10 cellular contexts compared by ENCODE assay signal in genomic region chr18:3653263-3653858, GRCh38.
DNase-seq lines count a peak whose midpoint lies in the region; ATAC-seq, FAIRE-seq and TF ChIP-seq lines count a peak whose summit lies in the region.
"Had no signal": no experiment of that assay in that cellular context is flagged by ENCODE, and none has a peak within 500 bp of the region (broad histone marks: within the 10 kb centered on the region; RNA-seq: fewer than 3 reads in every experiment).

No MANE protein-coding gene starts in this region.

- H3K4me1 ChIP-seq in SJSA1 (replicated peaks): peaks cover 62% of the 10 kb centered on the region
- H3K4me1 ChIP-seq in endothelial cell of umbilical vein (ENCODE audit: control insufficient read depth, extremely low read depth, insufficient read depth, low read length): peaks cover 46% of the 10 kb centered on the region
- H3K4me1 ChIP-seq in CD8-positive, alpha-beta T cell (ENCODE audit: insufficient read depth, low read length): no peaks in the 10 kb centered on the region

- no peaks in the 10 kb centered on the region for H3K36me3 Mint-ChIP-seq in activated T-cell treated with anti-CD3 and anti-CD28 coated beads, Interleukin-2, amount 50 U/mL, for 72 hours (ENCODE audit: insufficient read depth in 2 of 2)
- H3K36me3 Mint-ChIP-seq in stimulated activated naive B cell treated with anti-CD40 and anti-IgM and Interleukin-4, amounts not matched to agents 10 μg/mL and 1 μg/mL and 100 μg/mL, for 72 hours: no peaks in the 10 kb centered on the region
- H3K36me3 Mint-ChIP-seq in CD8-positive, alpha-beta T cell: no peaks in the 10 kb centered on the region

- dilution Hi-C loops in endothelial cell of umbilical vein (cut with MboI; ENCODE audit: extremely low pct_ligation_motif_present, low sequenced_read_pairs): no loop called here

- no peak for FAIRE-seq in endothelial cell of umbilical vein (lab: Jason Lieb, UNC)

- no peak for TF ChIP-seq POLR2A in endothelial cell of umbilical vein (IDR thresholded peaks at IDR 0.05; ENCODE audit: low read depth, low read length)

- peak overlapping the region; percentile 83 for H3K27ac Mint-ChIP-seq in activated T-cell treated with anti-CD3 and anti-CD28 coated beads, Interleukin-2, amount 50 U/mL, for 72 hours
- H3K27ac Mint-ChIP-seq in stimulated activated naive B cell treated with anti-CD40 and anti-IgM and Interleukin-4, amounts not matched to agents 10 μg/mL and 1 μg/mL and 100 μg/mL, for 72 hours: peak overlapping the region; percentile 51
- H3K27ac Mint-ChIP-seq in CD8-positive, alpha-beta T cell: no peak overlapping the region

- TF ChIP-seq CTCF in endothelial cell of umbilical vein (IDR thresholded peaks at IDR 0.05; ENCODE audit: extremely low read depth in 1 of 2, insufficient read depth in 1 of 2, low read depth in 1 of 2, low read length in 2 of 2): no peak
- TF ChIP-seq CTCF in CD8-positive, alpha-beta T cell (IDR thresholded peaks at IDR 0.05): no peak

- H3K4me1 Mint-ChIP-seq in activated T-cell treated with anti-CD3 and anti-CD28 coated beads, Interleukin-2, amount 50 U/mL, for 72 hours (ENCODE audit: low read depth): peaks cover 48% of the 10 kb centered on the region
- H3K4me1 Mint-ChIP-seq in stimulated activated naive B cell treated with anti-CD40 and anti-IgM and Interleukin-4, amounts not matched to agents 10 μg/mL and 1 μg/mL and 100 μg/mL, for 72 hours: peaks cover 6 to 21% of the 10 kb centered on the region in 2 donors
- H3K4me1 Mint-ChIP-seq in CD8-positive, alpha-beta T cell (ENCODE audit: low read depth): no peaks in the 10 kb centered on the region

- no peaks in the 10 kb centered on the region for H4K20me1 ChIP-seq in endothelial cell of umbilical vein (replicated peaks; ENCODE audit: control insufficient read depth, extremely low read depth, insufficient read depth, low read length)

- POLR2A ChIA-PET in endothelial cell of umbilical vein (lab: Charles Lee): interaction anchor here (1.0 to 1.9 kb wide), 4 partner anchors 29 to 58 kb away, joined by 4 to 12 read pairs (median 6); no protein-coding TSS in a partner anchor
- POLR2A ChIA-PET in CD8-positive, alpha-beta T cell (lab: Charles Lee): interaction anchor here (1.1 kb wide), 1 partner anchor 28 kb away, joined by 5 read pairs; no protein-coding TSS in a partner anchor

- no peaks in the 10 kb centered on the region for H3K9me3 Mint-ChIP-seq in activated T-cell treated with anti-CD3 and anti-CD28 coated beads, Interleukin-2, amount 50 U/mL, for 72 hours
- peaks cover 0 to 9% of the 10 kb centered on the region in 2 donors for H3K9me3 Mint-ChIP-seq in stimulated activated naive B cell treated with anti-CD40 and anti-IgM and Interleukin-4, amounts not matched to agents 10 μg/mL and 1 μg/mL and 100 μg/mL, for 72 hours
- H3K9me3 Mint-ChIP-seq in CD8-positive, alpha-beta T cell: no peaks in the 10 kb centered on the region

- peak overlapping the region in 1 of 2 donors; percentile 38 for H3K4me3 Mint-ChIP-seq in activated T-cell treated with anti-CD3 and anti-CD28 coated beads, Interleukin-2, amount 50 U/mL, for 72 hours
- H3K4me3 Mint-ChIP-seq in stimulated activated naive B cell treated with anti-CD40 and anti-IgM and Interleukin-4, amounts not matched to agents 10 μg/mL and 1 μg/mL and 100 μg/mL, for 72 hours: no peak overlapping the region
- no peak overlapping the region for H3K4me3 Mint-ChIP-seq in CD8-positive, alpha-beta T cell

- H3K9ac ChIP-seq in endothelial cell of umbilical vein (replicated peaks; ENCODE audit: extremely low read depth, insufficient read depth, low read length): peak overlapping the region; percentile 52

- CTCF ChIA-PET in endothelial cell of umbilical vein (lab: Charles Lee): interaction anchor here (0.9 to 3.1 kb wide), 7 partner anchors 9 to 371 kb away, joined by 3 to 34 read pairs (median 6); no protein-coding TSS in a partner anchor
- CTCF ChIA-PET in CD8-positive, alpha-beta T cell (lab: Charles Lee): interaction anchor here (1.3 kb wide), 2 partner anchors 13 to 58 kb away, joined by 3 to 9 read pairs; no protein-coding TSS in a partner anchor

- H3K36me3 ChIP-seq in SJSA1: no peaks in the 10 kb centered on the region
- no peaks in the 10 kb centered on the region for H3K36me3 ChIP-seq in endothelial cell of umbilical vein (ENCODE audit: control insufficient read depth in 2 of 2, extremely low read depth in 1 of 2, insufficient read depth in 2 of 2, low read length in 2 of 2)
- H3K36me3 ChIP-seq in CD8-positive, alpha-beta T cell (ENCODE audit: insufficient read depth, low read length): no peaks in the 10 kb centered on the region

- H2AFZ ChIP-seq in endothelial cell of umbilical vein (ENCODE audit: low read depth, low read length): no peak overlapping the region

- peak overlapping the region; percentile 91 for H3K27ac ChIP-seq in SJSA1
- peak overlapping the region; percentile 83 for H3K27ac ChIP-seq in endothelial cell of umbilical vein (ENCODE audit: insufficient read depth, low read depth, low read length)
- no peak overlapping the region for H3K27ac ChIP-seq in CD8-positive, alpha-beta T cell (ENCODE audit: low read depth, low read length)

- H3K9me1 ChIP-seq in endothelial cell of umbilical vein (replicated peaks; ENCODE audit: control insufficient read depth, extremely low read depth, insufficient read depth, low read length): no peaks in the 10 kb centered on the region

- TSS peak; percentile 96 for BruUV-seq in endothelial cell of umbilical vein (replicated peaks; lab: Mats Ljungman, UMichigan)

- intact Hi-C loops in endothelial cell of umbilical vein (cut with micrococcal nuclease): loop anchor here (1.0 to 2.0 kb wide), 4 partner anchors 29 to 205 kb away; no protein-coding TSS in a partner anchor
- intact Hi-C loops in CD8-positive, alpha-beta T cell (cut with DNase I, micrococcal nuclease): no loop called here

- H3K27me3 Mint-ChIP-seq in activated T-cell treated with anti-CD3 and anti-CD28 coated beads, Interleukin-2, amount 50 U/mL, for 72 hours (ENCODE audit: low read depth): no peaks in the 10 kb centered on the region
- peaks cover 0 to 5% of the 10 kb centered on the region in 2 donors for H3K27me3 Mint-ChIP-seq in stimulated activated naive B cell treated with anti-CD40 and anti-IgM and Interleukin-4, amounts not matched to agents 10 μg/mL and 1 μg/mL and 100 μg/mL, for 72 hours
- H3K27me3 Mint-ChIP-seq in CD8-positive, alpha-beta T cell (ENCODE audit: low read depth): no peaks in the 10 kb centered on the region

- no peak for DNase-seq in activated T-cell treated with anti-CD3 and anti-CD28 coated beads, Interleukin-2, amount 50 U/mL, for 72 hours
- DNase-seq in activated T-cell treated with anti-CD3 and anti-CD28 coated beads for 4 hours (no peak), SJSA1 (ENCODE audit: low read depth in 1 of 2, low spot score in 2 of 2) (no peak), endothelial cell of umbilical vein (ENCODE audit: low read depth, low spot score) (no peak), NCI-H128 (lab: John Stamatoyannopoulos, UW; ENCODE audit: unreplicated experiment) (no peak), middle frontal gyrus (ENCODE audit: extremely low spot score, low spot score) (no peak)
- DNase-seq in stimulated activated naive B cell treated with anti-CD40 and anti-IgM and Interleukin-4, amounts not matched to agents 10 μg/mL and 1 μg/mL and 100 μg/mL, for 72 hours: no peak
- no peak for DNase-seq in CD8-positive, alpha-beta T cell
- DNase-seq: NCI-H1694 treated with DMSO at 0.1 percent for 48 hours had no signal

- H3K27me3 ChIP-seq in SJSA1 (replicated peaks) (no peaks in the 10 kb centered on the region), endothelial cell of umbilical vein (ENCODE audit: control insufficient read depth in 2 of 2, insufficient read depth in 2 of 2, low read length in 2 of 2) (no peaks in the 10 kb centered on the region)
- H3K27me3 ChIP-seq in CD8-positive, alpha-beta T cell (ENCODE audit: insufficient read depth, low read length): no peaks in the 10 kb centered on the region

- H3K4me3 ChIP-seq in SJSA1 (peak overlapping the region; percentile 19), endothelial cell of umbilical vein (replicated peaks in 1 of 3; ENCODE audit: insufficient read depth in 1 of 3, low read depth in 1 of 3, low read length in 3 of 3) (peak overlapping the region in 1 of 3 experiments; percentile 42)
- no peak overlapping the region for H3K4me3 ChIP-seq in CD8-positive, alpha-beta T cell (ENCODE audit: low read depth, low read length)

- no peaks in the 10 kb centered on the region for H3K79me2 ChIP-seq in endothelial cell of umbilical vein (ENCODE audit: control insufficient read depth, insufficient read depth, low read length)

- no peak for ATAC-seq in activated T-cell treated with anti-CD3 and anti-CD28 coated beads, Interleukin-2, amount 50 U/mL, for 72 hours (replicated peaks in 1 of 2)
- ATAC-seq in stimulated activated naive B cell treated with anti-CD40 and anti-IgM and Interleukin-4, amounts not matched to agents 10 μg/mL and 1 μg/mL and 100 μg/mL, for 72 hours (replicated peaks): no peak
- ATAC-seq in CD8-positive, alpha-beta T cell: no peak
- ATAC-seq: left lobe of liver had no signal

- H3K9me3 ChIP-seq in SJSA1 (replicated peaks) (no peaks in the 10 kb centered on the region), endothelial cell of umbilical vein (replicated peaks; ENCODE audit: control insufficient read depth, insufficient read depth, low read length) (no peaks in the 10 kb centered on the region)
- H3K9me3 ChIP-seq in CD8-positive, alpha-beta T cell (ENCODE audit: low read length): no peaks in the 10 kb centered on the region

- peak overlapping the region; percentile 44 for H3K4me2 ChIP-seq in endothelial cell of umbilical vein (ENCODE audit: insufficient read depth, low read length)

TF ChIP-seq in endothelial cell of umbilical vein, 7 proteins besides CTCF, POLR2A, EP300 and RAD21:
- no peak for TF ChIP-seq MYC (IDR thresholded peaks at IDR 0.05; ENCODE audit: low read depth, low read length)
- no peak for TF ChIP-seq GATA2 (IDR thresholded peaks at IDR 0.05; ENCODE audit: insufficient read depth, insufficient read length, low read depth, low read length)
- no peak for TF ChIP-seq FOS (IDR thresholded peaks at IDR 0.05; ENCODE audit: borderline replicate concordance, insufficient read depth, low read length)
- TF ChIP-seq EZH2 (IDR thresholded peaks at IDR 0.05; ENCODE audit: borderline replicate concordance, low read depth, low read length, severe bottlenecking): no peak
- TF ChIP-seq JUN (IDR thresholded peaks at IDR 0.05; ENCODE audit: borderline replicate concordance, insufficient read depth, insufficient read length, low read depth): no peak
